1 cellular context compared by ENCODE assay signal in genomic region chr14:69139743-69140142, GRCh38.
TF ChIP-seq lines count a peak whose summit lies in the region.

No MANE protein-coding gene starts in this region.

TF ChIP-seq in WTC11, 78 proteins besides CTCF, POLR2A, EP300 and RAD21 (continued from another document):
- TF ChIP-seq FOXP4 (CRISPR knock-in tag; IDR thresholded peaks at IDR 0.05) (no peak), NR2C2 (CRISPR knock-in tag; IDR thresholded peaks at IDR 0.05) (no peak), NFATC4 (CRISPR knock-in tag; IDR thresholded peaks at IDR 0.05) (no peak), CREB1 (CRISPR knock-in tag; IDR thresholded peaks at IDR 0.05) (no peak), ZNF671 (CRISPR knock-in tag; IDR thresholded peaks at IDR 0.05) (no peak), NR1H2 (CRISPR knock-in tag; IDR thresholded peaks at IDR 0.05) (no peak), IRF1 (CRISPR knock-in tag; IDR thresholded peaks at IDR 0.05) (no peak), SMAD3 (CRISPR knock-in tag; IDR thresholded peaks at IDR 0.05; ENCODE audit: borderline replicate concordance) (no peak), AR (CRISPR knock-in tag; IDR thresholded peaks at IDR 0.05) (no peak), TEAD1 (CRISPR knock-in tag; IDR thresholded peaks at IDR 0.05) (no peak), ZNF423 (CRISPR knock-in tag; IDR thresholded peaks at IDR 0.05) (no peak), HMGA2 (CRISPR knock-in tag; IDR thresholded peaks at IDR 0.05) (no peak), USF2 (CRISPR knock-in tag; IDR thresholded peaks at IDR 0.05) (no peak)
